8 cellular contexts compared by ENCODE assay signal in genomic region chrX:133415276-133416105, GRCh38. TPM values are rescaled to one million over a fixed set of nuclear protein-coding genes. Genes with fewer than 3 reads are reported as not detected.
DNase-seq lines count a peak whose midpoint lies in the region; ATAC-seq and TF ChIP-seq lines count a peak whose summit lies in the region.

Gene GPC4 (minus strand): TSS chrX:133415489. CDS start chrX:133414965, 524 bp downstream.

- H3K4me3 ChIP-seq in DOHH2 (ENCODE audit: low read length) (peak within 1 kb of the TSS; percentile 83), IMR-90 (ENCODE audit: insufficient read depth, low read depth, low read length) (peak within 1 kb of the TSS; percentile 96), adrenal gland (peak within 1 kb of the TSS in 2 of 4 donors; percentile 43 to 62), iPS-11a (ENCODE audit: low read depth, low read length) (peak within 1 kb of the TSS; percentile 72), sigmoid colon (peak within 1 kb of the TSS; percentile 68 to 77 (median 72))

- H3F3A ChIP-seq in DOHH2 (ENCODE audit: control insufficient read depth, insufficient read depth): no peaks in the 10 kb centered on the region

- TF ChIP-seq CTCF in DOHH2 (IDR thresholded peaks at IDR 0.05; ENCODE audit: low read depth, low read length, poor library complexity, severe bottlenecking): no peak
- no peak for TF ChIP-seq CTCF in IMR-90 (conservative IDR thresholded peaks at IDR 0.05; ENCODE audit: low read depth, low read length)
- TF ChIP-seq CTCF in adrenal gland (IDR thresholded peaks at IDR 0.05): peak in 1 of 6 experiments; percentile 1
- no peak for TF ChIP-seq CTCF in sigmoid colon (IDR thresholded peaks at IDR 0.05)
- no peak for TF ChIP-seq CTCF in RWPE1 (conservative IDR thresholded peaks at IDR 0.05; ENCODE audit: low read depth)

- TF ChIP-seq RAD21 in IMR-90 (IDR thresholded peaks at IDR 0.05; ENCODE audit: low read length): no peak

- no peak within 1 kb of the TSS; the same call in 1 of the 2 replicates for H4K91ac ChIP-seq in IMR-90 (ENCODE audit: insufficient read depth, low read depth, low read length)

- H3K79me1 ChIP-seq in IMR-90 (ENCODE audit: low read depth in 1 of 2, low read length in 2 of 2): no peaks in the 10 kb centered on the region

- H2BK15ac ChIP-seq in IMR-90 (ENCODE audit: low read depth, low read length): no peak within 1 kb of the TSS; the same call in 2 of the 3 replicates

- H2AK9ac ChIP-seq in IMR-90 (replicated peaks; ENCODE audit: low read depth, low read length, poor library complexity): no peak within 1 kb of the TSS

- no peak within 1 kb of the TSS for H2BK5ac ChIP-seq in IMR-90 (ENCODE audit: low read depth, low read length, poor library complexity, severe bottlenecking)

- intact Hi-C loops in IMR-90 (cut with micrococcal nuclease) (loop anchor here (1.0 to 10.0 kb wide), 2 partner anchors 80 to 249 kb away; no protein-coding TSS in a partner anchor), adrenal gland (cut with DNase I) (no loop called here), sigmoid colon (cut with DNase I) (loop anchor here (5.0 kb wide), 2 partner anchors 67 to 82 kb away; no protein-coding TSS in a partner anchor)

- H3K56ac ChIP-seq in IMR-90 (ENCODE audit: extremely low read depth, insufficient read depth, low read length): no peak within 1 kb of the TSS

- H3K4me2 ChIP-seq in DOHH2 (ENCODE audit: low read length) (peak within 1 kb of the TSS; percentile 86), IMR-90 (ENCODE audit: low read depth, low read length) (peak within 1 kb of the TSS; percentile 79)

- POLR2A ChIA-PET in IMR-90 (lab: Charles Lee; ENCODE audit: unreplicated experiment) (no interaction called here), RWPE1 (lab: Yijun Ruan, JAX; ENCODE audit: low non-redundant PET) (no interaction called here)

- CTCF ChIA-PET in IMR-90 (lab: Yijun Ruan, JAX): no interaction called here
- CTCF ChIA-PET in RWPE1 (lab: Yijun Ruan, JAX): interaction anchor here (0.6 to 0.7 kb wide), 2 partner anchors 255 to 674 kb away, joined by 3 read pairs; no protein-coding TSS in a partner anchor

- ATAC-seq in IMR-90 (ENCODE audit: low read depth): peak; percentile 70

- peak within 1 kb of the TSS; percentile 62 for H3K9ac ChIP-seq in IMR-90 (ENCODE audit: low read depth, low read length)

- DNase-seq in IMR-90: no peak
- peak; percentile 43 to 69 (median 63) for DNase-seq in adrenal gland
- DNase-seq in sigmoid colon: peak; percentile 91
- no peak for DNase-seq in GF-D8 (lab: John Stamatoyannopoulos, UW)
- no peak for DNase-seq in central memory CD4-positive, alpha-beta T cell
- no peak for DNase-seq in RWPE1 (ENCODE audit: low spot score)

- peak within 1 kb of the TSS; percentile 41; the same call in 1 of the 2 replicates for H3K18ac ChIP-seq in IMR-90 (ENCODE audit: low read depth, low read length)

- H3K9me2 ChIP-seq in DOHH2 (replicated peaks; ENCODE audit: control insufficient read depth, low read length): no peaks in the 10 kb centered on the region

- H2AFZ ChIP-seq in IMR-90 (replicated peaks; ENCODE audit: low read length, poor library complexity): peak within 1 kb of the TSS; percentile 70

- H3K9me1 ChIP-seq in IMR-90 (ENCODE audit: insufficient read depth, low read length): no peaks in the 10 kb centered on the region

- no peaks in the 10 kb centered on the region for H3K79me2 ChIP-seq in DOHH2 (ENCODE audit: control insufficient read depth, low read length)

- H2AK5ac ChIP-seq in IMR-90 (ENCODE audit: low read depth, low read length): no peak within 1 kb of the TSS

- H3K27me3 ChIP-seq in DOHH2 (ENCODE audit: control insufficient read depth, low read length) (peaks cover 23% of the 10 kb centered on the region), IMR-90 (ENCODE audit: control insufficient read depth, insufficient read depth, low read length) (peaks cover 18% of the 10 kb centered on the region), adrenal gland (peaks cover 14% of the 10 kb centered on the region), sigmoid colon (peaks cover 0 to 4% (median 0%) of the 10 kb centered on the region in 3 donors)

- H3K4me1 ChIP-seq in DOHH2 (ENCODE audit: control insufficient read depth, low read length): peaks cover 17% of the 10 kb centered on the region
- H3K4me1 ChIP-seq in IMR-90 (ENCODE audit: control insufficient read depth, insufficient read depth, low read length): no peaks in the 10 kb centered on the region; the same call in 1 of the 2 replicates
- H3K4me1 ChIP-seq in adrenal gland (replicated peaks in 1 of 2): no peaks in the 10 kb centered on the region
- peaks cover 0 to 18% (median 9%) of the 10 kb centered on the region in 4 donors for H3K4me1 ChIP-seq in sigmoid colon

- H3K14ac ChIP-seq in IMR-90 (replicated peaks; ENCODE audit: low read depth, low read length): no peak within 1 kb of the TSS

- no peak for TF ChIP-seq EP300 in sigmoid colon (IDR thresholded peaks at IDR 0.05)

- TF ChIP-seq POLR2A in IMR-90 (IDR thresholded peaks at IDR 0.05; ENCODE audit: low read depth, low read length): no peak
- TF ChIP-seq POLR2A in adrenal gland (IDR thresholded peaks at IDR 0.05): peak in 1 of 2 donors; percentile 43
- peak in 1 of 2 donors; percentile 44 for TF ChIP-seq POLR2A in sigmoid colon (IDR thresholded peaks at IDR 0.05)

- dilution Hi-C loops in IMR-90 (cut with HindIII; ENCODE audit: low sequenced_read_pairs, unreplicated experiment): no loop called here

- H3K27ac ChIP-seq in DOHH2 (ENCODE audit: low read depth, low read length) (peak within 1 kb of the TSS; percentile 30; the same call in 1 of the 2 replicates), IMR-90 (ENCODE audit: insufficient read depth, low read length) (peak within 1 kb of the TSS; percentile 59), adrenal gland (peak within 1 kb of the TSS in 1 of 5 donors; percentile 62), sigmoid colon (peak within 1 kb of the TSS; percentile 85 to 89 (median 87)), RWPE1 (no peak within 1 kb of the TSS)

- H2BK120ac ChIP-seq in IMR-90 (ENCODE audit: low read depth, low read length): no peak within 1 kb of the TSS

- BruUV-seq in IMR-90 (replicated peaks; lab: Mats Ljungman, UMichigan): no TSS peak

- H4K8ac ChIP-seq in IMR-90 (ENCODE audit: low read depth in 2 of 2, low read length in 2 of 2): no peak within 1 kb of the TSS

- no peaks in the 10 kb centered on the region for H3K9me3 ChIP-seq in DOHH2 (ENCODE audit: control insufficient read depth, insufficient read depth, low read length)
- H3K9me3 ChIP-seq in IMR-90 (ENCODE audit: control insufficient read depth, insufficient read depth, low read length): no peaks in the 10 kb centered on the region
- H3K9me3 ChIP-seq in adrenal gland (replicated peaks in 1 of 3): no peaks in the 10 kb centered on the region
- H3K9me3 ChIP-seq in sigmoid colon: no peaks in the 10 kb centered on the region

- H4K5ac ChIP-seq in IMR-90 (ENCODE audit: low read depth, low read length): no peak within 1 kb of the TSS

- H2BK20ac ChIP-seq in IMR-90 (ENCODE audit: low read depth, low read length): no peak within 1 kb of the TSS

- no peak within 1 kb of the TSS for H3K23ac ChIP-seq in IMR-90 (ENCODE audit: low read depth, low read length)

- no peak within 1 kb of the TSS for H3K4ac ChIP-seq in IMR-90 (ENCODE audit: low read depth, low read length)

- H4K20me1 ChIP-seq in DOHH2 (ENCODE audit: control insufficient read depth, insufficient read depth, low read depth, low read length) (no peaks in the 10 kb centered on the region), IMR-90 (ENCODE audit: insufficient read depth, low read length) (no peaks in the 10 kb centered on the region; the same call in 1 of the 2 replicates)

- in situ Hi-C loops in IMR-90 (cut with MboI; ENCODE audit: low sequenced_read_pairs): no loop called here

- 28% methylated on average over 35 of the region's 90 CpGs; no CpG with 5 or more reads in 1 of the 2 experiments for WGBS in IMR-90 (ENCODE audit: extremely low coverage in 2 of 2, insufficient read length in 1 of 2), 2 experiments
- WGBS in adrenal gland, 4 donors: 0 to 29% (median 12%) methylated on average over 1 to 78 of the region's 90 CpGs
- 1% methylated on average over 84 to 90 of the region's 90 CpGs for WGBS in sigmoid colon, 2 donors

- H3K36me3 ChIP-seq in DOHH2 (ENCODE audit: control insufficient read depth, low read length): no peaks in the 10 kb centered on the region
- H3K36me3 ChIP-seq in IMR-90 (ENCODE audit: control insufficient read depth, insufficient read depth, low read length): no peaks in the 10 kb centered on the region
- H3K36me3 ChIP-seq in adrenal gland (replicated peaks in 1 of 2): no peaks in the 10 kb centered on the region
- H3K36me3 ChIP-seq in sigmoid colon: no peaks in the 10 kb centered on the region

TF ChIP-seq in IMR-90, 13 proteins besides CTCF, POLR2A, EP300 and RAD21 (continues in another document):
- TF ChIP-seq FOS (IDR thresholded peaks at IDR 0.05; ENCODE audit: low read depth, low read length) (no peak), USF2 (IDR thresholded peaks at IDR 0.05; ENCODE audit: low read depth, low read length) (no peak), BHLHE40 (IDR thresholded peaks at IDR 0.05; ENCODE audit: low read depth, low read length) (no peak), RFX5 (IDR thresholded peaks at IDR 0.05; ENCODE audit: low read depth, low read length) (no peak), ELK1 (IDR thresholded peaks at IDR 0.05; ENCODE audit: borderline replicate concordance, low read depth, low read length) (no peak)

RNA-seq across cellular contexts. Expression of gene GPC4, which starts in this region (rescaled TPM):
- total RNA-seq in IMR-90 (2012; rRNA removed): 0.54 and 0.56 TPM in 2 replicates
- polyA plus RNA-seq in IMR-90 (2012; rRNA removed): 1.1 and 1.6 TPM in 2 replicates
- polyA plus RNA-seq in IMR-90 (2012; cell fraction: cytosol; rRNA removed): 0.45 and 0.89 TPM in 2 replicates
- 0.35 and 0.48 TPM in 2 replicates for polyA plus RNA-seq in IMR-90 (2012; cell fraction: nucleus; rRNA removed; ENCODE audit: low replicate concordance)
- 10 to 100 TPM; 12.8 to 26.8 (median 15.7) TPM for total RNA-seq in adrenal gland
- polyA plus RNA-seq in adrenal gland: 10 to 100 TPM in 1 of 3 donors, 1 to 10 TPM in 2; 3.2 to 19.2 (median 5.6) TPM
- 10 to 100 TPM; 25.3 to 45.7 (median 28.1) TPM for total RNA-seq in sigmoid colon
- polyA plus RNA-seq in sigmoid colon: 1 to 10 TPM; 1.2 to 9.4 (median 2.3) TPM

Comparison
In these comparisons a context has a peak if more than half of its experiments do, and no peak if none do; other contexts are left out.
1. DNase-seq: peak in adrenal gland (7 of 7) and sigmoid colon (single experiment); none in IMR-90 (single experiment), GF-D8 (single experiment), central memory CD4-positive, alpha-beta T cell (single experiment) and RWPE1 (single experiment).
2. intact Hi-C loops: an anchor here in IMR-90 (1.0 to 10.0 kb wide) and sigmoid colon (5.0 kb wide); none called in adrenal gland.